7 cellular contexts compared by ENCODE assay signal in the genomic region with DNA sequence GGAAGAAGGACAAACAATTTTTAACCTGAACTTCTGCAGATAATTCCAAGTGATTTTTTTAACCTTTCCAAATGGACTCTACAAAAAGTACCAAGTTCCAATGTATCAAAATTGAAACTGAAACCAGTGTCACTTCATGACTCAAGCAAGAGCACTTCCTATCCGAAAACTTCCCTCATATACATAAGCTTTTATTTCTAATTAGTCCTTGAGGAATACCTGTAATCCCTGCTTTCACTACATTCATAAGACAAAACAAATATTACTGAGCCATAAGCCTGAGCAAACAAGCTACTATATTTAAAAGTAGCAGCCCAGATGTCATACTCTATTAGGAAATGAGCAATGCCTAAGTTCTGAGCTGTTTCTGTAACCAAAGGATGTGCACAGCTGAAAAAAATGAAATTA.
DNase-seq lines count a peak whose midpoint lies in the region; ATAC-seq and TF ChIP-seq lines count a peak whose summit lies in the region.

No MANE protein-coding gene starts in this region.

- H3K27me3 Mint-ChIP-seq in chondrocyte (ENCODE audit: low read depth), result no peaks in the 10 kb centered on the region

- TF ChIP-seq EP300 in sigmoid colon (IDR thresholded peaks at IDR 0.05), result no peak

- peak overlapping the region in 3 of 4 donors; percentile 10 to 35 (median 28) for H3K27ac ChIP-seq in sigmoid colon

- H3K9me3 Mint-ChIP-seq in chondrocyte (ENCODE audit: low read depth), result no peaks in the 10 kb centered on the region

- no peaks in the 10 kb centered on the region for H3K9me3 ChIP-seq in sigmoid colon

- peak overlapping the region; percentile 95 for H3K27ac Mint-ChIP-seq in chondrocyte (ENCODE audit: unreplicated experiment)

- intact Hi-C loops in sigmoid colon (cut with DNase I), result no loop called here

- peak overlapping the region in 1 of 4 donors; percentile 2 for H3K4me3 ChIP-seq in sigmoid colon

- peak; percentile 36 for DNase-seq in HS-5 (ENCODE audit: low read depth)
- DNase-seq in chondrocyte (ENCODE audit: low spot score), result no peak
- no peak for DNase-seq in sigmoid colon
- no peak for DNase-seq in erythroblast (lab: John Stamatoyannopoulos, UW)
- DNase-seq in stimulated activated CD4-positive, alpha-beta T cell treated with anti-CD3 and anti-CD28 coated beads, Interleukin-2, amount 100 ng/mL, for 48 hours, result no peak

- H3K4me1 Mint-ChIP-seq in chondrocyte (ENCODE audit: low read depth), result peaks cover 86% of the 10 kb centered on the region

- H3K4me1 ChIP-seq in sigmoid colon, result no peaks in the 10 kb centered on the region

- ATAC-seq in GM18519 (IDR thresholded peaks at IDR 0.05; ENCODE audit: low FRiP score, unreplicated experiment), result peak; percentile 15
- ATAC-seq in GM18505 (IDR thresholded peaks at IDR 0.05; ENCODE audit: unreplicated experiment), result no peak

- TF ChIP-seq POLR2A in sigmoid colon (IDR thresholded peaks at IDR 0.05), result no peak
- no peak for TF ChIP-seq POLR2A in GM18505 (IDR thresholded peaks at IDR 0.05; ENCODE audit: borderline replicate concordance, extremely low read depth, insufficient read depth, insufficient read length)
- TF ChIP-seq POLR2A in erythroblast (IDR thresholded peaks at IDR 0.05; ENCODE audit: low read length), result no peak

- H3K36me3 ChIP-seq in sigmoid colon, result no peaks in the 10 kb centered on the region

- TF ChIP-seq CTCF in chondrocyte (IDR thresholded peaks at IDR 0.05) (no peak), sigmoid colon (IDR thresholded peaks at IDR 0.05) (no peak)

- H3K36me3 Mint-ChIP-seq in chondrocyte (ENCODE audit: low read depth), result peaks cover 1% of the 10 kb centered on the region

- peak overlapping the region; percentile 35 for H3K4me3 Mint-ChIP-seq in chondrocyte (ENCODE audit: unreplicated experiment)

- WGBS in sigmoid colon, 2 donors, result 15 to 26% methylated on average over 1 of the region's 1 CpG

- H3K27me3 ChIP-seq in sigmoid colon, result no peaks in the 10 kb centered on the region
